In genomic region chr17:1413281-1413791, GRCh38 we compare ENCODE assay signal across 1 cellular context.
TF ChIP-seq lines count a peak whose summit lies in the region.

No MANE protein-coding gene starts in this region.

TF ChIP-seq in liver, 16 proteins besides CTCF, POLR2A, EP300 and RAD21 (continued from another document):
- TF ChIP-seq REST (IDR thresholded peaks at IDR 0.05) (no peak), RXRA (IDR thresholded peaks at IDR 0.05) (peak; percentile 60 to 83)
